ENCODE assay signal across 8 cellular contexts in the genomic region with DNA sequence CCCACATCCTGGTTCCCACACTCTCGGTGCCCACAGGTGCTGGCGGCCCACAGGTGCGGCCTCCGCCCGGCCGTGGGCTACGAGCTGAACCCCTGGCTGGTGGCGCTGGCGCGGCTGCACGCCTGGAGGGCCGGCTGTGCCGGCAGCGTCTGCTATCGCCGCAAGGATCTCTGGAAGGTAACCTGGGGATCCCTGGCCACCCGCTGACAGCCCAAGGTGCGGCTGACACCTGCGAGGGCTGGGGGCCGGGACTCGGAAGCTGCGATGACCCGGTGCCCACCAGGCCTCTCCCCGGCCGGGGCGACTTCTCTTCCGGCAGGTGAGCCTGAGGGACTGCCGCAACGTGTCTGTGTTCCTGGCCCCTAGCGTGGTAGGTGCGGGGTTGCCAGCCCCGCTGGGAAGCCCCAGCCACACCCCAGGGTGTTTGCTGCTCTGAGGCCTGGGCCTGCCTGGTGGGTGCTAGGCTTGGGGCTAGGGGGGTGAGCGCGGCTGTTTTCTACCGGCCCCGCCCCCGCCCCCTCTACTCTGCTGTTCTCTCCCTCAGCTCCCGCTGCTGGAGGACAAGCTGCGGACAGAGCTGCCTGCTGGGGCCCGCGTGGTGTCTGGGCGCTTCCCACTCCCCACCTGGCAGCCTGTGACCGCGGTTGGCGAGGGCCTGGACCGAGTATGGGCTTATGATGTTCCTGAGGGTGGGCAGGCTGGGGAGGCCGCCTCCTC. TPM values are rescaled to one million over a fixed set of nuclear protein-coding genes. Genes with fewer than 3 reads are reported as not detected.
DNase-seq lines count a peak whose midpoint lies in the region; ATAC-seq, FAIRE-seq and TF ChIP-seq lines count a peak whose summit lies in the region.
"Had no signal": no experiment of that assay in that cellular context is flagged by ENCODE, and none has a peak within 500 bp of the region (broad histone marks: within the 10 kb centered on the region; RNA-seq: fewer than 3 reads in every experiment).

No MANE protein-coding gene starts in this region.

- POLR2A ChIA-PET in HEK293 (lab: Yijun Ruan, JAX) = interaction anchor here (0.6 to 2.8 kb wide), 17 partner anchors 8 to 368 kb away, joined by 3 to 25 read pairs (median 6); a partner anchor contains a TSS

- DNase-seq in fibroblast of villous mesenchyme (ENCODE audit: low read depth) = no peak
- no peak for DNase-seq in stimulated activated effector memory CD8-positive, alpha-beta T cell treated with anti-CD3 and anti-CD28 coated beads, Interleukin-12 subunit alpha, Interleukin-12 subunit beta, amount 100 ng/mL, for 72 hours (ENCODE audit: low spot score in 2 of 2)
- DNase-seq in NCI-H1694 (lab: John Stamatoyannopoulos, UW) = no peak
- no peak for DNase-seq in 8988T
- DNase-seq in GM12892 (ENCODE audit: insufficient read length) = no peak

- H3K36me3 ChIP-seq in HEK293 (ENCODE audit: control insufficient read depth in 2 of 2, insufficient read depth in 1 of 2, low read length in 2 of 2) = peaks cover 0 to 7% of the 10 kb centered on the region in 2 experiments; a peak in 1 of 3 replicates

- H3K9me3 ChIP-seq in HEK293 (ENCODE audit: control insufficient read depth, insufficient read depth, low read depth, low read length) = no peaks in the 10 kb centered on the region

- TF ChIP-seq CTCF in HEK293 (tag by site-specific recombination; IDR thresholded peaks at IDR 0.05) (no peak), VCaP (conservative IDR thresholded peaks at IDR 0.05) (no peak), fibroblast of villous mesenchyme (IDR thresholded peaks at IDR 0.05; ENCODE audit: insufficient read depth, low read depth, low read length) (no peak)

- H3K4me3 Mint-ChIP-seq in stimulated activated effector memory CD8-positive, alpha-beta T cell treated with anti-CD3 and anti-CD28 coated beads, Interleukin-12 subunit alpha, Interleukin-12 subunit beta, amount 100 ng/mL, for 72 hours = peak overlapping the region; percentile 80

- H3K9me3 Mint-ChIP-seq in stimulated activated effector memory CD8-positive, alpha-beta T cell treated with anti-CD3 and anti-CD28 coated beads, Interleukin-12 subunit alpha, Interleukin-12 subunit beta, amount 100 ng/mL, for 72 hours = no peaks in the 10 kb centered on the region

- peaks cover 11% of the 10 kb centered on the region for H3K36me3 Mint-ChIP-seq in stimulated activated effector memory CD8-positive, alpha-beta T cell treated with anti-CD3 and anti-CD28 coated beads, Interleukin-12 subunit alpha, Interleukin-12 subunit beta, amount 100 ng/mL, for 72 hours

- peak overlapping the region; percentile 94 for H3K27ac ChIP-seq in HEK293 (ENCODE audit: extremely low read depth, low read depth, low read length)
- H3K27ac ChIP-seq in VCaP = peak overlapping the region; percentile 93

- peak overlapping the region; percentile 40 for H3K27ac Mint-ChIP-seq in stimulated activated effector memory CD8-positive, alpha-beta T cell treated with anti-CD3 and anti-CD28 coated beads, Interleukin-12 subunit alpha, Interleukin-12 subunit beta, amount 100 ng/mL, for 72 hours

- H3K4me1 Mint-ChIP-seq in stimulated activated effector memory CD8-positive, alpha-beta T cell treated with anti-CD3 and anti-CD28 coated beads, Interleukin-12 subunit alpha, Interleukin-12 subunit beta, amount 100 ng/mL, for 72 hours = peaks cover 27% of the 10 kb centered on the region

- FAIRE-seq in GM12892 (lab: Jason Lieb, UNC) = no peak

- peaks cover 7% of the 10 kb centered on the region for H3K4me1 ChIP-seq in HEK293 (ENCODE audit: control insufficient read depth, insufficient read depth, low read length)

- H3K4me3 ChIP-seq in HEK293 (ENCODE audit: low read depth, low read length) = peak overlapping the region; percentile 28
- peak overlapping the region; percentile 71 for H3K4me3 ChIP-seq in fibroblast of villous mesenchyme (ENCODE audit: low read depth, low read length)

- CTCF ChIA-PET in HEK293 (lab: Yijun Ruan, JAX) = interaction anchor here (0.7 to 5.7 kb wide), 6 partner anchors 9 to 335 kb away, joined by 4 to 38 read pairs (median 6); a partner anchor contains a TSS

- no peak for ATAC-seq in stimulated activated effector memory CD8-positive, alpha-beta T cell treated with anti-CD3 and anti-CD28 coated beads, Interleukin-12 subunit alpha, Interleukin-12 subunit beta, amount 100 ng/mL, for 72 hours

- no peak for TF ChIP-seq POLR2A in GM12892 (IDR thresholded peaks at IDR 0.05; ENCODE audit: low read depth, low read length)

TF ChIP-seq in HEK293, 187 proteins besides CTCF, POLR2A, EP300 and RAD21 (continues in another document):
- TF ChIP-seq ZNF670 (tag by site-specific recombination; IDR thresholded peaks at IDR 0.05; ENCODE audit: low read depth) = no peak
- TF ChIP-seq ZNF521 (tag by site-specific recombination; IDR thresholded peaks at IDR 0.05) = no peak
- TF ChIP-seq, protein P1, sequence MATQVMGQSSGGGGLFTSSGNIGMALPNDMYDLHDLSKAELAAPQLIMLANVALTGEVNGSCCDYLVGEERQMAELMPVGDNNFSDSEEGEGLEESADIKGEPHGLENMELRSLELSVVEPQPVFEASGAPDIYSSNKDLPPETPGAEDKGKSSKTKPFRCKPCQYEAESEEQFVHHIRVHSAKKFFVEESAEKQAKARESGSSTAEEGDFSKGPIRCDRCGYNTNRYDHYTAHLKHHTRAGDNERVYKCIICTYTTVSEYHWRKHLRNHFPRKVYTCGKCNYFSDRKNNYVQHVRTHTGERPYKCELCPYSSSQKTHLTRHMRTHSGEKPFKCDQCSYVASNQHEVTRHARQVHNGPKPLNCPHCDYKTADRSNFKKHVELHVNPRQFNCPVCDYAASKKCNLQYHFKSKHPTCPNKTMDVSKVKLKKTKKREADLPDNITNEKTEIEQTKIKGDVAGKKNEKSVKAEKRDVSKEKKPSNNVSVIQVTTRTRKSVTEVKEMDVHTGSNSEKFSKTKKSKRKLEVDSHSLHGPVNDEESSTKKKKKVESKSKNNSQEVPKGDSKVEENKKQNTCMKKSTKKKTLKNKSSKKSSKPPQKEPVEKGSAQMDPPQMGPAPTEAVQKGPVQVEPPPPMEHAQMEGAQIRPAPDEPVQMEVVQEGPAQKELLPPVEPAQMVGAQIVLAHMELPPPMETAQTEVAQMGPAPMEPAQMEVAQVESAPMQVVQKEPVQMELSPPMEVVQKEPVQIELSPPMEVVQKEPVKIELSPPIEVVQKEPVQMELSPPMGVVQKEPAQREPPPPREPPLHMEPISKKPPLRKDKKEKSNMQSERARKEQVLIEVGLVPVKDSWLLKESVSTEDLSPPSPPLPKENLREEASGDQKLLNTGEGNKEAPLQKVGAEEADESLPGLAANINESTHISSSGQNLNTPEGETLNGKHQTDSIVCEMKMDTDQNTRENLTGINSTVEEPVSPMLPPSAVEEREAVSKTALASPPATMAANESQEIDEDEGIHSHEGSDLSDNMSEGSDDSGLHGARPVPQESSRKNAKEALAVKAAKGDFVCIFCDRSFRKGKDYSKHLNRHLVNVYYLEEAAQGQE (tag by site-specific recombination; IDR thresholded peaks at IDR 0.05) = no peak
- TF ChIP-seq BCL11B (tag by site-specific recombination; IDR thresholded peaks at IDR 0.05; ENCODE audit: low read depth) = 0 out of 2 replicates have a peak, but pooled peaks have one; percentile 28
- no peak for TF ChIP-seq ZNF529 (tag by site-specific recombination; IDR thresholded peaks at IDR 0.05; ENCODE audit: insufficient replicate concordance)
- TF ChIP-seq, protein P2, sequence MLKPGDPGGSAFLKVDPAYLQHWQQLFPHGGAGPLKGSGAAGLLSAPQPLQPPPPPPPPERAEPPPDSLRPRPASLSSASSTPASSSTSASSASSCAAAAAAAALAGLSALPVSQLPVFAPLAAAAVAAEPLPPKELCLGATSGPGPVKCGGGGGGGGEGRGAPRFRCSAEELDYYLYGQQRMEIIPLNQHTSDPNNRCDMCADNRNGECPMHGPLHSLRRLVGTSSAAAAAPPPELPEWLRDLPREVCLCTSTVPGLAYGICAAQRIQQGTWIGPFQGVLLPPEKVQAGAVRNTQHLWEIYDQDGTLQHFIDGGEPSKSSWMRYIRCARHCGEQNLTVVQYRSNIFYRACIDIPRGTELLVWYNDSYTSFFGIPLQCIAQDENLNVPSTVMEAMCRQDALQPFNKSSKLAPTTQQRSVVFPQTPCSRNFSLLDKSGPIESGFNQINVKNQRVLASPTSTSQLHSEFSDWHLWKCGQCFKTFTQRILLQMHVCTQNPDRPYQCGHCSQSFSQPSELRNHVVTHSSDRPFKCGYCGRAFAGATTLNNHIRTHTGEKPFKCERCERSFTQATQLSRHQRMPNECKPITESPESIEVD (tag by site-specific recombination; IDR thresholded peaks at IDR 0.05) = no peak
- no peak for TF ChIP-seq ZNF792 (tag by site-specific recombination; IDR thresholded peaks at IDR 0.05)
- TF ChIP-seq, protein P3, sequence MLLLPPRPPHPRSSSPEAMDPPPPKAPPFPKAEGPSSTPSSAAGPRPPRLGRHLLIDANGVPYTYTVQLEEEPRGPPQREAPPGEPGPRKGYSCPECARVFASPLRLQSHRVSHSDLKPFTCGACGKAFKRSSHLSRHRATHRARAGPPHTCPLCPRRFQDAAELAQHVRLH (tag by site-specific recombination; IDR thresholded peaks at IDR 0.05) = no peak
- TF ChIP-seq, protein P4, sequence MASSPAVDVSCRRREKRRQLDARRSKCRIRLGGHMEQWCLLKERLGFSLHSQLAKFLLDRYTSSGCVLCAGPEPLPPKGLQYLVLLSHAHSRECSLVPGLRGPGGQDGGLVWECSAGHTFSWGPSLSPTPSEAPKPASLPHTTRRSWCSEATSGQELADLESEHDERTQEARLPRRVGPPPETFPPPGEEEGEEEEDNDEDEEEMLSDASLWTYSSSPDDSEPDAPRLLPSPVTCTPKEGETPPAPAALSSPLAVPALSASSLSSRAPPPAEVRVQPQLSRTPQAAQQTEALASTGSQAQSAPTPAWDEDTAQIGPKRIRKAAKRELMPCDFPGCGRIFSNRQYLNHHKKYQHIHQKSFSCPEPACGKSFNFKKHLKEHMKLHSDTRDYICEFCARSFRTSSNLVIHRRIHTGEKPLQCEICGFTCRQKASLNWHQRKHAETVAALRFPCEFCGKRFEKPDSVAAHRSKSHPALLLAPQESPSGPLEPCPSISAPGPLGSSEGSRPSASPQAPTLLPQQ (tag by site-specific recombination; IDR thresholded peaks at IDR 0.05) = peak; percentile 46; the same call in 1 of the 2 replicates
- no peak for TF ChIP-seq ZNF146 (tag by site-specific recombination; IDR thresholded peaks at IDR 0.05)
- TF ChIP-seq ZNF623 (tag by site-specific recombination; IDR thresholded peaks at IDR 0.05) = no peak
- no peak; the same call in 1 of the 2 replicates for TF ChIP-seq KLF1 (tag by site-specific recombination; IDR thresholded peaks at IDR 0.05)
- no peak for TF ChIP-seq ZNF24 (tag by site-specific recombination; IDR thresholded peaks at IDR 0.05)
- TF ChIP-seq ZFHX2 (tag by site-specific recombination; conservative IDR thresholded peaks at IDR 0.05) = peak; percentile 79

RNA-seq across cellular contexts. Expression of a gene that starts 1.0 kb away (rescaled TPM):
- total RNA-seq in fibroblast of villous mesenchyme = 19.4 and 37.0 TPM in 2 replicates
- polyA plus RNA-seq in GM12892 (2012; ENCODE audit: missing spikeins) = 1.6 TPM

RNA-seq across cellular contexts. Expression of a gene that starts 4.3 kb away (rescaled TPM):
- total RNA-seq in fibroblast of villous mesenchyme = 1.3 and 3.2 TPM in 2 replicates
- 10.1 TPM for polyA plus RNA-seq in GM12892 (2012; ENCODE audit: missing spikeins)

RNA-seq across cellular contexts. Expression of a gene that starts 5.0 kb away (rescaled TPM):
- total RNA-seq in fibroblast of villous mesenchyme = 14.7 and 21.9 TPM in 2 replicates
- 7.5 TPM for polyA plus RNA-seq in GM12892 (2012; ENCODE audit: missing spikeins)

RNA-seq across cellular contexts. Expression of a gene that starts 7.0 kb away (rescaled TPM):
- total RNA-seq in fibroblast of villous mesenchyme = 39.3 and 44.5 TPM in 2 replicates
- 1.1 TPM for polyA plus RNA-seq in GM12892 (2012; ENCODE audit: missing spikeins)

RNA-seq across cellular contexts. Expression of a gene that starts 16.3 kb away (rescaled TPM):
- under 0.01 TPM in 2 replicates for total RNA-seq in fibroblast of villous mesenchyme
- 0.64 TPM for polyA plus RNA-seq in GM12892 (2012; ENCODE audit: missing spikeins)
- total RNA-seq: mesenteric fat pad had no signal
